ENCODE assay signal across 9 cellular contexts in genomic region chr15:88246666-88247446, GRCh38. TPM values are rescaled to one million over a fixed set of nuclear protein-coding genes. Genes with fewer than 3 reads are reported as not detected.
DNase-seq lines count a peak whose midpoint lies in the region; ATAC-seq and TF ChIP-seq lines count a peak whose summit lies in the region.
"Had no signal": no experiment of that assay in that cellular context is flagged by ENCODE, and none has a peak within 500 bp of the region (broad histone marks: within the 10 kb centered on the region; RNA-seq: fewer than 3 reads in every experiment).

No MANE protein-coding gene starts in this region.

- intact Hi-C loops in CD4-positive, alpha-beta T cell (cut with DNase I, micrococcal nuclease) = loop anchor here in 1 of 2 experiments (5.0 to 10.0 kb wide), 3 partner anchors 415 to 1622 kb away; no protein-coding TSS in a partner anchor
- intact Hi-C loops in mucosa of descending colon (cut with DNase I, micrococcal nuclease) = no loop called here

- POLR2A ChIA-PET in CD4-positive, alpha-beta T cell (lab: Charles Lee) = no interaction called here

- ATAC-seq in CD4-positive, alpha-beta T cell (ENCODE audit: poor library complexity) = peak; percentile 90
- ATAC-seq in GM19438 (IDR thresholded peaks at IDR 0.05; ENCODE audit: low read depth, unreplicated experiment) = peak; percentile 76
- peak; percentile 63 for ATAC-seq in HG03521 (IDR thresholded peaks at IDR 0.05; ENCODE audit: unreplicated experiment)
- peak; percentile 91 for ATAC-seq in mucosa of descending colon

- no peak overlapping the region for H3K4me3 ChIP-seq in mucosa of descending colon

- no peak overlapping the region for H3K27ac ChIP-seq in CD4-positive, alpha-beta T cell (ENCODE audit: low read depth, low read length)

- no peaks in the 10 kb centered on the region for H3K9me3 Mint-ChIP-seq in CD4-positive, alpha-beta T cell
- H3K9me3 Mint-ChIP-seq: activated naive CD4-positive, alpha-beta T cell treated with anti-CD3 and anti-CD28 coated beads, Interleukin-2, amount 50 U/mL, for 24 hours had no signal

- no peaks in the 10 kb centered on the region for H3K36me3 Mint-ChIP-seq in CD4-positive, alpha-beta T cell (ENCODE audit: low read depth)
- H3K36me3 Mint-ChIP-seq: activated naive CD4-positive, alpha-beta T cell treated with anti-CD3 and anti-CD28 coated beads, Interleukin-2, amount 50 U/mL, for 24 hours had no signal

- H3K27ac Mint-ChIP-seq in CD4-positive, alpha-beta T cell = no peak overlapping the region
- H3K27ac Mint-ChIP-seq: activated naive CD4-positive, alpha-beta T cell treated with anti-CD3 and anti-CD28 coated beads, Interleukin-2, amount 50 U/mL, for 24 hours had no signal

- CTCF ChIA-PET in CD4-positive, alpha-beta T cell (lab: Charles Lee) = interaction anchor here (0.9 to 1.0 kb wide), 2 partner anchors 13 to 24 kb away, joined by 3 to 4 read pairs; no protein-coding TSS in a partner anchor

- no peaks in the 10 kb centered on the region for H3K9me3 ChIP-seq in CD4-positive, alpha-beta T cell (ENCODE audit: control insufficient read depth, low read length)
- H3K9me3 ChIP-seq in mucosa of descending colon = no peaks in the 10 kb centered on the region

- H3K27me3 Mint-ChIP-seq in CD4-positive, alpha-beta T cell = peaks cover 18% of the 10 kb centered on the region

- H3K36me3 ChIP-seq in mucosa of descending colon (ENCODE audit: low read depth) = no peaks in the 10 kb centered on the region

- peaks cover 8% of the 10 kb centered on the region for H3K4me1 Mint-ChIP-seq in CD4-positive, alpha-beta T cell (ENCODE audit: low read depth)

- H3K4me3 Mint-ChIP-seq in CD4-positive, alpha-beta T cell = no peak overlapping the region
- H3K4me3 Mint-ChIP-seq: activated naive CD4-positive, alpha-beta T cell treated with anti-CD3 and anti-CD28 coated beads, Interleukin-2, amount 50 U/mL, for 24 hours had no signal

- TF ChIP-seq CTCF in CD4-positive, alpha-beta T cell (IDR thresholded peaks at IDR 0.05) = peak; percentile 88
- peak; percentile 93 for TF ChIP-seq CTCF in mucosa of descending colon (IDR thresholded peaks at IDR 0.05)

- no peaks in the 10 kb centered on the region for H3K4me1 ChIP-seq in mucosa of descending colon (ENCODE audit: low read depth)

- DNase-seq in CD4-positive, alpha-beta T cell = peak; percentile 42 to 78 (median 63)
- peak; percentile 55 to 74 for DNase-seq in NOMO-1 (lab: John Stamatoyannopoulos, UW; ENCODE audit: unreplicated experiment in 2 of 2)
- DNase-seq in activated CD8-positive, alpha-beta memory T cell treated with anti-CD3 and anti-CD28 coated beads, Interleukin-2, amount 50 U/mL, for 1 hour (ENCODE audit: extremely low read depth) = peak; percentile 12
- DNase-seq in epidermal melanocyte (ENCODE audit: insufficient read length, low spot score) = peak; percentile 72
- peak; percentile 71 to 77 (median 73) for DNase-seq in mucosa of descending colon
- peak; percentile 46 to 59 for DNase-seq in stimulated activated CD8-positive, alpha-beta memory T cell treated with anti-CD3 and anti-CD28 coated beads, Interleukin-7, amount 100 ng/mL, for 1 hour (ENCODE audit: low read depth in 2 of 2)

- no peaks in the 10 kb centered on the region for H3K27me3 ChIP-seq in CD4-positive, alpha-beta T cell (ENCODE audit: control insufficient read depth, insufficient read depth, low read length)

RNA-seq across cellular contexts. Expression of gene NTRK3, which starts 9.7 kb away (rescaled TPM):
- under 1 TPM in 1 of 2 experiments, not detected in 1; 0.78 TPM for total RNA-seq in CD4-positive, alpha-beta T cell
- 1 to 10 TPM in 2 of 3 donors, under 1 TPM in 1; 0.78 to 2.8 (median 2.1) TPM for total RNA-seq in mucosa of descending colon

Comparison
In these comparisons a context has a peak if more than half of its experiments do, and no peak if none do; other contexts are left out.
1. DNase-seq: peak in every context shown above with its lines; median percentile 73 in mucosa of descending colon; 72 in epidermal melanocyte; 64 in NOMO-1; 63 in CD4-positive, alpha-beta T cell; 52 in stimulated activated CD8-positive, alpha-beta memory T cell treated with anti-CD3 and anti-CD28 coated beads, Interleukin-7, amount 100 ng/mL, for 1 hour; 12 in activated CD8-positive, alpha-beta memory T cell treated with anti-CD3 and anti-CD28 coated beads, Interleukin-2, amount 50 U/mL, for 1 hour.